Comparison of ENCODE assay signal across 12 cellular contexts in the genomic region with DNA sequence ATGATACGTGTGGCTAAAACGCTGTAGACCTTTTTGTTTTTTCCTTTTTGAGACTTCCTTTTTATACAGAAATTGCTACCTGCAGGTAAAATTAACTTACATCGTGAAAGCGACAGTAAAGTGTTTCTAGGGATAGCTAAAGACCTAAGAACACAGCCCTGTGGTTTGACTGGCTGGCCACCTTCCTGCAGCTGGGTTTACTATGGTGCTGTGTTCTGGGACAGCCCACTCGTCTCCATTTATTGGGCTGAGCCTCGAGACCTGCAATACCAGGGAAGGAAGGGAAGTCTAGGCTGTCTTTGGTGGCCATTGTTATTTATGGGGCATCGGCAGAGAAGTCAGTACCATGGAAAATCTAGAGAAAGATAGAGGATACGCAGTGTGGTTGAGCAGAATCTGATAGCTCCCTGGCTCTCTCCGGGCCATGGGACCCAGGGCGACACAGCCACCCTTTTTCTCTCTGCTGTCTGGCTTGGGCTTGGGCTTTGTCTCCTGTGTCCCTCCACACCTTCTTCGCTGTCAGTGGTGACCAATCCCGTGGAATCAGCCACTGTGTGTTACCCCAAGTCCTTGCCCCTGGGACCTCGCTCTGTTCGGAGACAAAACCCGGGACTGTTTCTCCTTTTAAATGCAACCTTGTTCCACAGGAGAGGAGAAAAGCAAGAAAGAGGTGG. TPM values are rescaled to one million over a fixed set of nuclear protein-coding genes. Genes with fewer than 3 reads are reported as not detected.
DNase-seq lines count a peak whose midpoint lies in the region; ATAC-seq and TF ChIP-seq lines count a peak whose summit lies in the region.
"Had no signal": no experiment of that assay in that cellular context is flagged by ENCODE, and none has a peak within 500 bp of the region (broad histone marks: within the 10 kb centered on the region; RNA-seq: fewer than 3 reads in every experiment).

No MANE protein-coding gene starts in this region.

- H3K4me3 Mint-ChIP-seq in endodermal cell, result no peak overlapping the region
- H3K4me3 Mint-ChIP-seq in nephron progenitor cell, result no peak overlapping the region

- TF ChIP-seq CTCF in endodermal cell (conservative IDR thresholded peaks at IDR 0.05) (no peak), nephron progenitor cell (IDR thresholded peaks at IDR 0.05) (no peak), upper lobe of right lung (IDR thresholded peaks at IDR 0.05) (no peak), GM13976 (IDR thresholded peaks at IDR 0.05; ENCODE audit: borderline replicate concordance, control extremely low read depth, extremely low read depth, insufficient read depth, missing control alignments) (no peak)

- in situ Hi-C loops in GM13976 (cut with MboI; ENCODE audit: low sequenced_read_pairs, unreplicated experiment), result no loop called here

- H3K27me3 ChIP-seq in endodermal cell (ENCODE audit: control insufficient read depth, insufficient read depth, low read length, poor library complexity, severe bottlenecking) (no peaks in the 10 kb centered on the region), upper lobe of right lung (no peaks in the 10 kb centered on the region)

- H3K27ac Mint-ChIP-seq in endodermal cell (peak overlapping the region; percentile 75), nephron progenitor cell (peak overlapping the region; percentile 97)

- H3K36me3 Mint-ChIP-seq in endodermal cell (ENCODE audit: low read depth) (peaks cover 49% of the 10 kb centered on the region), nephron progenitor cell (ENCODE audit: low read depth) (peaks cover 57% of the 10 kb centered on the region)

- H3K4me1 ChIP-seq in endodermal cell (ENCODE audit: control insufficient read depth, insufficient read depth, low read length), result peaks cover 6% of the 10 kb centered on the region
- H3K4me1 ChIP-seq in upper lobe of right lung, result peaks cover 92% of the 10 kb centered on the region

- peaks cover 4% of the 10 kb centered on the region for H3K9me3 Mint-ChIP-seq in endodermal cell
- H3K9me3 Mint-ChIP-seq in nephron progenitor cell, result no peaks in the 10 kb centered on the region

- H3K4me3 ChIP-seq in endodermal cell (ENCODE audit: low read length) (no peak overlapping the region), upper lobe of right lung (no peak overlapping the region)

- WGBS in endodermal cell (ENCODE audit: insufficient coverage in 1 of 2, insufficient read length in 1 of 2), 2 experiments, result 92 to 95% methylated on average over 10 to 15 of the region's 15 CpGs

- intact Hi-C loops in Right ventricle myocardium inferior (cut with DNase I) (no loop called here), cardiac septum (cut with DNase I) (no loop called here), upper lobe of right lung (cut with DNase I) (no loop called here)

- no peak overlapping the region for H3K27ac ChIP-seq in endodermal cell (ENCODE audit: low read depth, low read length)
- H3K27ac ChIP-seq in upper lobe of right lung, result peak overlapping the region; percentile 24

- H3K9me3 ChIP-seq in endodermal cell (ENCODE audit: control insufficient read depth, low read length), result no peaks in the 10 kb centered on the region
- no peaks in the 10 kb centered on the region for H3K9me3 ChIP-seq in upper lobe of right lung

- H3K27me3 Mint-ChIP-seq in endodermal cell (ENCODE audit: insufficient read depth) (no peaks in the 10 kb centered on the region), nephron progenitor cell (ENCODE audit: low read depth, poor library complexity) (peaks cover 2% of the 10 kb centered on the region)

- H3K9ac ChIP-seq in endodermal cell (ENCODE audit: extremely low read depth, low read length, poor library complexity, severe bottlenecking), result no peak overlapping the region

- H3K36me3 ChIP-seq in endodermal cell (ENCODE audit: control insufficient read depth, insufficient read depth, low read length) (peaks cover 57% of the 10 kb centered on the region), upper lobe of right lung (peaks cover 5% of the 10 kb centered on the region)

- H3K4me1 Mint-ChIP-seq in endodermal cell, result peaks cover 50% of the 10 kb centered on the region
- H3K4me1 Mint-ChIP-seq in nephron progenitor cell, result peaks cover 90% of the 10 kb centered on the region

- DNase-seq in Right ventricle myocardium inferior (ENCODE audit: missing footprints) (peak; percentile 21), cardiac septum (ENCODE audit: low spot score) (no peak), endodermal cell (no peak), nephron progenitor cell (no peak), upper lobe of right lung (no peak), hippocampal formation (lab: John Stamatoyannopoulos, UW) (no peak), GM13976 (ENCODE audit: low spot score) (no peak)
- DNase-seq: activated CD4-positive, alpha-beta T cell treated with anti-CD3 and anti-CD28 coated beads, Interleukin-2, amount 50 U/mL, for 48 hours; foreskin fibroblast; NCI-H2081; RPMI8226 had no signal

- ATAC-seq in Right ventricle myocardium inferior (no peak), upper lobe of right lung (no peak), HG03025 (IDR thresholded peaks at IDR 0.05; ENCODE audit: low FRiP score, unreplicated experiment) (no peak)

RNA-seq across cellular contexts. Expression of gene ACTN4, which starts 30.9 kb away (rescaled TPM):
- total RNA-seq in Right ventricle myocardium inferior (145 TPM), cardiac septum (190 TPM), endodermal cell (100 to 1,000 TPM; 378 to 437 TPM), upper lobe of right lung (565 TPM)
- polyA plus RNA-seq in endodermal cell (2013, experiment 1 of 2), result 322 TPM
- polyA plus RNA-seq in endodermal cell (2013, experiment 2 of 2), result 298 TPM

RNA-seq across cellular contexts. Expression of gene EIF3K, which starts 59.4 kb away (rescaled TPM):
- total RNA-seq in Right ventricle myocardium inferior (660 TPM), cardiac septum (483 TPM), endodermal cell (100 to 1,000 TPM; 303 to 334 TPM), upper lobe of right lung (215 TPM)
- 248 TPM for polyA plus RNA-seq in endodermal cell (2013, experiment 1 of 2)
- polyA plus RNA-seq in endodermal cell (2013, experiment 2 of 2), result 218 TPM
